Comparison of ENCODE assay signal across 1 cellular context in genomic region chr6:18203786-18204185, GRCh38.
TF ChIP-seq lines count a peak whose summit lies in the region.

No MANE protein-coding gene starts in this region.

TF ChIP-seq in WTC11, 78 proteins besides CTCF, POLR2A, EP300 and RAD21 (continued from another document):
- TF ChIP-seq, protein P1, sequence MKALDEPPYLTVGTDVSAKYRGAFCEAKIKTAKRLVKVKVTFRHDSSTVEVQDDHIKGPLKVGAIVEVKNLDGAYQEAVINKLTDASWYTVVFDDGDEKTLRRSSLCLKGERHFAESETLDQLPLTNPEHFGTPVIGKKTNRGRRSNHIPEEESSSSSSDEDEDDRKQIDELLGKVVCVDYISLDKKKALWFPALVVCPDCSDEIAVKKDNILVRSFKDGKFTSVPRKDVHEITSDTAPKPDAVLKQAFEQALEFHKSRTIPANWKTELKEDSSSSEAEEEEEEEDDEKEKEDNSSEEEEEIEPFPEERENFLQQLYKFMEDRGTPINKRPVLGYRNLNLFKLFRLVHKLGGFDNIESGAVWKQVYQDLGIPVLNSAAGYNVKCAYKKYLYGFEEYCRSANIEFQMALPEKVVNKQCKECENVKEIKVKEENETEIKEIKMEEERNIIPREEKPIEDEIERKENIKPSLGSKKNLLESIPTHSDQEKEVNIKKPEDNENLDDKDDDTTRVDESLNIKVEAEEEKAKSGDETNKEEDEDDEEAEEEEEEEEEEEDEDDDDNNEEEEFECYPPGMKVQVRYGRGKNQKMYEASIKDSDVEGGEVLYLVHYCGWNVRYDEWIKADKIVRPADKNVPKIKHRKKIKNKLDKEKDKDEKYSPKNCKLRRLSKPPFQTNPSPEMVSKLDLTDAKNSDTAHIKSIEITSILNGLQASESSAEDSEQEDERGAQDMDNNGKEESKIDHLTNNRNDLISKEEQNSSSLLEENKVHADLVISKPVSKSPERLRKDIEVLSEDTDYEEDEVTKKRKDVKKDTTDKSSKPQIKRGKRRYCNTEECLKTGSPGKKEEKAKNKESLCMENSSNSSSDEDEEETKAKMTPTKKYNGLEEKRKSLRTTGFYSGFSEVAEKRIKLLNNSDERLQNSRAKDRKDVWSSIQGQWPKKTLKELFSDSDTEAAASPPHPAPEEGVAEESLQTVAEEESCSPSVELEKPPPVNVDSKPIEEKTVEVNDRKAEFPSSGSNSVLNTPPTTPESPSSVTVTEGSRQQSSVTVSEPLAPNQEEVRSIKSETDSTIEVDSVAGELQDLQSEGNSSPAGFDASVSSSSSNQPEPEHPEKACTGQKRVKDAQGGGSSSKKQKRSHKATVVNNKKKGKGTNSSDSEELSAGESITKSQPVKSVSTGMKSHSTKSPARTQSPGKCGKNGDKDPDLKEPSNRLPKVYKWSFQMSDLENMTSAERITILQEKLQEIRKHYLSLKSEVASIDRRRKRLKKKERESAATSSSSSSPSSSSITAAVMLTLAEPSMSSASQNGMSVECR (CRISPR knock-in tag; IDR thresholded peaks at IDR 0.05; ENCODE audit: borderline replicate concordance), result no peak
- no peak for TF ChIP-seq GRHL2 (CRISPR knock-in tag; IDR thresholded peaks at IDR 0.05; ENCODE audit: insufficient replicate concordance, severe bottlenecking)
- no peak for TF ChIP-seq NFE2L1 (CRISPR knock-in tag; IDR thresholded peaks at IDR 0.05)
- TF ChIP-seq EMX1 (CRISPR knock-in tag; IDR thresholded peaks at IDR 0.05), result no peak
- TF ChIP-seq, protein P2, sequence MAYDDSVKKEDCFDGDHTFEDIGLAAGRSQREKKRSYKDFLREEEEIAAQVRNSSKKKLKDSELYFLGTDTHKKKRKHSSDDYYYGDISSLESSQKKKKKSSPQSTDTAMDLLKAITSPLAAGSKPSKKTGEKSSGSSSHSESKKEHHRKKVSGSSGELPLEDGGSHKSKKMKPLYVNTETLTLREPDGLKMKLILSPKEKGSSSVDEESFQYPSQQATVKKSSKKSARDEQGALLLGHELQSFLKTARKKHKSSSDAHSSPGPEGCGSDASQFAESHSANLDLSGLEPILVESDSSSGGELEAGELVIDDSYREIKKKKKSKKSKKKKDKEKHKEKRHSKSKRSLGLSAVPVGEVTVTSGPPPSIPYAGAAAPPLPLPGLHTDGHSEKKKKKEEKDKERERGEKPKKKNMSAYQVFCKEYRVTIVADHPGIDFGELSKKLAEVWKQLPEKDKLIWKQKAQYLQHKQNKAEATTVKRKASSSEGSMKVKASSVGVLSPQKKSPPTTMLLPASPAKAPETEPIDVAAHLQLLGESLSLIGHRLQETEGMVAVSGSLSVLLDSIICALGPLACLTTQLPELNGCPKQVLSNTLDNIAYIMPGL (CRISPR knock-in tag; IDR thresholded peaks at IDR 0.05), result no peak
- no peak for TF ChIP-seq ELF4 (CRISPR knock-in tag; IDR thresholded peaks at IDR 0.05; ENCODE audit: low read depth)
- no peak for TF ChIP-seq ATF2 (CRISPR knock-in tag; IDR thresholded peaks at IDR 0.05; ENCODE audit: borderline replicate concordance, low read depth)
- TF ChIP-seq ZSCAN18 (CRISPR knock-in tag; IDR thresholded peaks at IDR 0.05), result no peak
- no peak for TF ChIP-seq SP1 (CRISPR knock-in tag; conservative IDR thresholded peaks at IDR 0.05)
- TF ChIP-seq ERG (CRISPR knock-in tag; IDR thresholded peaks at IDR 0.05), result no peak
- no peak for TF ChIP-seq HMGA2 (CRISPR knock-in tag; IDR thresholded peaks at IDR 0.05)
- no peak for TF ChIP-seq TP53 (CRISPR knock-in tag; IDR thresholded peaks at IDR 0.05)
- no peak for TF ChIP-seq MXD4 (CRISPR knock-in tag; IDR thresholded peaks at IDR 0.05; ENCODE audit: borderline replicate concordance)
- TF ChIP-seq, protein P3, sequence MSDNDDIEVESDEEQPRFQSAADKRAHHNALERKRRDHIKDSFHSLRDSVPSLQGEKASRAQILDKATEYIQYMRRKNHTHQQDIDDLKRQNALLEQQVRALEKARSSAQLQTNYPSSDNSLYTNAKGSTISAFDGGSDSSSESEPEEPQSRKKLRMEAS (CRISPR knock-in tag; IDR thresholded peaks at IDR 0.05), result no peak
- no peak for TF ChIP-seq FOXK1 (CRISPR knock-in tag; IDR thresholded peaks at IDR 0.05)
